ENCODE assay signal across 18 cellular contexts in genomic region chr5:1699394-1699793, GRCh38.
DNase-seq lines count a peak whose midpoint lies in the region; ATAC-seq and TF ChIP-seq lines count a peak whose summit lies in the region.
"Had no signal": no experiment of that assay in that cellular context is flagged by ENCODE, and none has a peak within 500 bp of the region (broad histone marks: within the 10 kb centered on the region; RNA-seq: fewer than 3 reads in every experiment).

No MANE protein-coding gene starts in this region.

- no peak for TF ChIP-seq POLR2A in esophagus muscularis mucosa (IDR thresholded peaks at IDR 0.05; ENCODE audit: low read depth)

- no peaks in the 10 kb centered on the region for H3K36me3 Mint-ChIP-seq in activated T-cell treated with anti-CD3 and anti-CD28 coated beads, Interleukin-2, amount 50 U/mL, for 72 hours (ENCODE audit: insufficient read depth in 2 of 2)
- H3K36me3 Mint-ChIP-seq: CD4-positive, CD25-positive, alpha-beta regulatory T cell had no signal

- H3K4me3 Mint-ChIP-seq in activated T-cell treated with anti-CD3 and anti-CD28 coated beads, Interleukin-2, amount 50 U/mL, for 72 hours: peak overlapping the region in 1 of 2 donors; percentile 50
- H3K4me3 Mint-ChIP-seq: CD4-positive, CD25-positive, alpha-beta regulatory T cell had no signal

- H3K9me3 Mint-ChIP-seq in activated T-cell treated with anti-CD3 and anti-CD28 coated beads, Interleukin-2, amount 50 U/mL, for 72 hours: no peaks in the 10 kb centered on the region
- H3K9me3 Mint-ChIP-seq: CD4-positive, CD25-positive, alpha-beta regulatory T cell had no signal

- TF ChIP-seq EP300 in esophagus muscularis mucosa (IDR thresholded peaks at IDR 0.05): no peak

- H3K27me3 Mint-ChIP-seq in activated T-cell treated with anti-CD3 and anti-CD28 coated beads, Interleukin-2, amount 50 U/mL, for 72 hours (ENCODE audit: low read depth): peaks cover 28% of the 10 kb centered on the region

- no peak overlapping the region for H3K4me3 ChIP-seq in esophagus muscularis mucosa
- H3K4me3 ChIP-seq: K562 had no signal

- no peak for TF ChIP-seq CTCF in esophagus muscularis mucosa (IDR thresholded peaks at IDR 0.05)

- H3K36me3 ChIP-seq in esophagus muscularis mucosa: no peaks in the 10 kb centered on the region
- H3K36me3 ChIP-seq: BE2C had no signal

- no peak overlapping the region for H3K27ac Mint-ChIP-seq in activated T-cell treated with anti-CD3 and anti-CD28 coated beads, Interleukin-2, amount 50 U/mL, for 72 hours
- H3K27ac Mint-ChIP-seq: CD4-positive, CD25-positive, alpha-beta regulatory T cell had no signal

- CTCF ChIA-PET in HEK293T (lab: Yijun Ruan, JAX): no interaction called here

- intact Hi-C loops in esophagus muscularis mucosa (cut with DNase I): no loop called here

- 76% methylated on average over 6 of the region's 6 CpGs for WGBS in esophagus muscularis mucosa

- no peaks in the 10 kb centered on the region for H3K4me1 ChIP-seq in esophagus muscularis mucosa
- H3K4me1 ChIP-seq: BE2C had no signal

- H3K27ac ChIP-seq in esophagus muscularis mucosa (replicated peaks in 1 of 4): no peak overlapping the region

- no peaks in the 10 kb centered on the region for H3K9me3 ChIP-seq in esophagus muscularis mucosa
- H3K9me3 ChIP-seq: BE2C had no signal

- DNase-seq in activated T-cell treated with anti-CD3 and anti-CD28 coated beads, Interleukin-2, amount 50 U/mL, for 72 hours: no peak
- no peak for DNase-seq in activated T-cell treated with anti-CD3 and anti-CD28 coated beads for 4 hours
- peak; percentile 31 for DNase-seq in esophagus muscularis mucosa (ENCODE audit: extremely low spot score)
- no peak for DNase-seq in NCI-H510A treated with DMSO at 0.1 percent for 48 hours (lab: John Stamatoyannopoulos, UW)
- DNase-seq in HEK293T (ENCODE audit: extremely low spot score): no peak
- DNase-seq: ACHN; BE2C; C1 segment of cervical spinal cord; CD4-positive, CD25-positive, alpha-beta regulatory T cell; DMS153; DMS79; GDM1; GOT3; H7; IMR-90 had no signal

- POLR2A ChIA-PET in HEK293T (lab: Yijun Ruan, JAX): no interaction called here

- peaks cover 0 to 38% (median 0%) of the 10 kb centered on the region in 4 donors for H3K27me3 ChIP-seq in esophagus muscularis mucosa

- H3K4me1 Mint-ChIP-seq in activated T-cell treated with anti-CD3 and anti-CD28 coated beads, Interleukin-2, amount 50 U/mL, for 72 hours (ENCODE audit: low read depth): peaks cover 24% of the 10 kb centered on the region

- peak; percentile 6 to 22 for ATAC-seq in activated T-cell treated with anti-CD3 and anti-CD28 coated beads, Interleukin-2, amount 50 U/mL, for 72 hours (replicated peaks in 1 of 2)
- ATAC-seq in HG02870 (IDR thresholded peaks at IDR 0.05; ENCODE audit: unreplicated experiment): peak; percentile 11
- ATAC-seq: HCT116, K562 had no signal

TF ChIP-seq in HEK293T, 16 proteins besides CTCF, POLR2A, EP300 and RAD21:
- TF ChIP-seq ARNT (IDR thresholded peaks at IDR 0.05) (no peak), NFRKB (IDR thresholded peaks at IDR 0.05) (no peak), SP1 (IDR thresholded peaks at IDR 0.05) (no peak)
